17 cellular contexts compared by ENCODE assay signal in the genomic region with DNA sequence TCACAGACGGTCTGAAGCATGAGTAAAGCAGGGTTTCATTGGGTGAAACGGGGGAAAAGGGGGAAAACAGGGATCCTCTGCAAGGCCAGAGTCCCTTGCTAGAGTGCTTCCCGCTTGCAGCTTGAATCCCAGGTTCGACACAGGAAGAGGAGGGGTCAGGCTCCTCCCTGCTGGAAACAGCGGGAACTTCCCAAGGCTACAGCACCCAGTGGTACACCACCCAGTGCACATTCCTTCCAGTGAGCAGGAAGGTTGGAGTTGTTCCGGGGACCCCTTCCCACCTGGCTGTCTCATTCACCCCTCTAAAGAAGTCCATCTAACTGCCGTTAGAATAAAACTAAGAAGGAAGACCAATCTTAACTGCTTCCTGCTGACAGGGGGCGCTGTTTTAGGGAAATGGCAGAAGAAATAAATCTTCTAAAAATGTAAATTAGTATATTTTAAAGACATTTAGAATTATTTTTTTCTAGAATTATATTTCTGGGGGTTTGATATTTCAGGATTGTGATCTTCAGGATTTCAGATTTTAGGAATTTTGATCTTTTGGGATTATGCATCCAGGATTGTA.
DNase-seq lines count a peak whose midpoint lies in the region; ATAC-seq, FAIRE-seq and TF ChIP-seq lines count a peak whose summit lies in the region.
"Had no signal": no experiment of that assay in that cellular context is flagged by ENCODE, and none has a peak within 500 bp of the region (broad histone marks: within the 10 kb centered on the region; RNA-seq: fewer than 3 reads in every experiment).

No MANE protein-coding gene starts in this region.

- H3K27me3 ChIP-seq in HepG2 (ENCODE audit: control insufficient read depth in 1 of 2, insufficient read depth in 2 of 2, low read length in 2 of 2): no peaks in the 10 kb centered on the region
- no peaks in the 10 kb centered on the region for H3K27me3 ChIP-seq in right lobe of liver
- H3K27me3 ChIP-seq: ascending aorta, heart left ventricle had no signal

- FAIRE-seq in HepG2 (lab: Jason Lieb, UNC): no peak

- H3K4me3 Mint-ChIP-seq in type B pancreatic cell: no peak overlapping the region
- H3K4me3 Mint-ChIP-seq in activated T-helper 17 cell treated with anti-CD3 and anti-CD28 coated beads, Interleukin-2, amount 50 U/mL, for 72 hours: no peak overlapping the region
- H3K4me3 Mint-ChIP-seq: activated T-cell treated with anti-CD3 and anti-CD28 coated beads, Interleukin-2, amount 50 U/mL, for 24 hours; nephron progenitor cell had no signal

- no peak for TF ChIP-seq RAD21 in HepG2 (CRISPR knock-in tag; IDR thresholded peaks at IDR 0.05)

- no peak for TF ChIP-seq EP300 in HepG2 (IDR thresholded peaks at IDR 0.05; ENCODE audit: low read depth in 2 of 2, low read length in 2 of 2)
- TF ChIP-seq EP300 in HepG2 (CRISPR knock-in tag; IDR thresholded peaks at IDR 0.05; ENCODE audit: borderline replicate concordance): no peak

- H3K27ac ChIP-seq in HepG2 (ENCODE audit: extremely low read length, insufficient read depth, low read length) (no peak overlapping the region), right lobe of liver (no peak overlapping the region)
- H3K27ac ChIP-seq: ascending aorta, heart left ventricle, WERI-Rb-1 had no signal

- H3K36me3 ChIP-seq in HepG2 (replicated peaks in 1 of 2; ENCODE audit: control insufficient read depth in 1 of 2, insufficient read depth in 2 of 2, low read length in 2 of 2): no peaks in the 10 kb centered on the region
- no peaks in the 10 kb centered on the region for H3K36me3 ChIP-seq in right lobe of liver
- H3K36me3 ChIP-seq: ascending aorta, heart left ventricle, WERI-Rb-1 had no signal

- no peaks in the 10 kb centered on the region for H4K20me1 ChIP-seq in HepG2 (ENCODE audit: insufficient read depth, low read length)

- no peaks in the 10 kb centered on the region for H3K4me1 ChIP-seq in HepG2 (ENCODE audit: insufficient read depth, low read length)
- no peaks in the 10 kb centered on the region for H3K4me1 ChIP-seq in right lobe of liver
- H3K4me1 ChIP-seq: ascending aorta had no signal

- no peaks in the 10 kb centered on the region for H3K79me2 ChIP-seq in HepG2 (ENCODE audit: insufficient read depth, low read length)

- ATAC-seq in HepG2 (peak; percentile 63), right lobe of liver (no peak)
- no peak for ATAC-seq in activated T-helper 17 cell treated with anti-CD3 and anti-CD28 coated beads, Interleukin-2, amount 50 U/mL, for 72 hours (replicated peaks)
- ATAC-seq: heart left ventricle, left ventricle myocardium superior had no signal

- no peaks in the 10 kb centered on the region for H3K4me1 Mint-ChIP-seq in type B pancreatic cell (ENCODE audit: unreplicated experiment)
- no peaks in the 10 kb centered on the region for H3K4me1 Mint-ChIP-seq in activated T-helper 17 cell treated with anti-CD3 and anti-CD28 coated beads, Interleukin-2, amount 50 U/mL, for 72 hours

- POLR2A ChIA-PET in HepG2 (lab: Yijun Ruan, JAX): no interaction called here

- no peak for TF ChIP-seq POLR2A in HepG2 (IDR thresholded peaks at IDR 0.05; ENCODE audit: insufficient read depth in 1 of 2, low read depth in 2 of 2, low read length in 2 of 2)
- TF ChIP-seq POLR2A in right lobe of liver (IDR thresholded peaks at IDR 0.05): no peak

- intact Hi-C loops in HepG2 (cut with micrococcal nuclease; ENCODE audit: unreplicated experiment): loop anchor here (5.0 kb wide), 1 partner anchor 207 kb away; no protein-coding TSS in a partner anchor
- intact Hi-C loops in right lobe of liver (cut with DNase I): no loop called here

- BruUV-seq in HepG2 (replicated peaks; lab: Mats Ljungman, UMichigan): no TSS peak

- DNase-seq in HepG2 (ENCODE audit: low spot score): no peak
- no peak for DNase-seq in right lobe of liver
- peak; percentile 2 for DNase-seq in NCI-H69 (lab: John Stamatoyannopoulos, UW)
- DNase-seq in epithelial cell of proximal tubule (ENCODE audit: low read depth): no peak
- no peak for DNase-seq in type B pancreatic cell (ENCODE audit: extremely low spot score, unreplicated experiment)
- no peak for DNase-seq in D341Med (ENCODE audit: low spot score)
- DNase-seq in stimulated activated naive CD4-positive, alpha-beta T cell treated with Interleukin-2 at 50 U/mL for 16 hours (lab: John Stamatoyannopoulos, UW): no peak
- DNase-seq: activated T-cell treated with anti-CD3 and anti-CD28 coated beads, Interleukin-2, amount 50 U/mL, for 24 hours; effector CD8-positive, alpha-beta T cell; heart left ventricle; left ventricle myocardium superior; NCI-H1694; NCI-H748 treated with DMSO at 0.1 percent for 48 hours; nephron progenitor cell; WERI-Rb-1 had no signal

- TF ChIP-seq CTCF in HepG2 (CRISPR knock-in tag; IDR thresholded peaks at IDR 0.05) (0 out of 2 replicates have a peak, but pooled peaks have one; percentile 7), right lobe of liver (IDR thresholded peaks at IDR 0.05) (peak in 1 of 4 donors; percentile 19), epithelial cell of proximal tubule (conservative IDR thresholded peaks at IDR 0.05; ENCODE audit: low read depth, low read length) (peak; percentile 44), type B pancreatic cell (conservative IDR thresholded peaks at IDR 0.05) (peak; percentile 62)

- in situ Hi-C loops in HepG2 (cut with HindIII; ENCODE audit: extremely low pct_ligation_motif_present, low pct_unique_long_range_greater_than_20kb): no loop called here

- CTCF ChIA-PET in HepG2 (lab: Yijun Ruan, JAX; ENCODE audit: low intra/inter-chr PET ratio, low total read pairs): no interaction called here

- H3K9me3 ChIP-seq in HepG2 (ENCODE audit: low read length) (no peaks in the 10 kb centered on the region), right lobe of liver (no peaks in the 10 kb centered on the region)
- H3K9me3 ChIP-seq: ascending aorta, heart left ventricle had no signal

- peaks cover 16% of the 10 kb centered on the region for H3K9me3 Mint-ChIP-seq in type B pancreatic cell
- no peaks in the 10 kb centered on the region for H3K9me3 Mint-ChIP-seq in activated T-helper 17 cell treated with anti-CD3 and anti-CD28 coated beads, Interleukin-2, amount 50 U/mL, for 72 hours
- H3K9me3 Mint-ChIP-seq: activated T-cell treated with anti-CD3 and anti-CD28 coated beads, Interleukin-2, amount 50 U/mL, for 24 hours; nephron progenitor cell had no signal

- H3K9ac ChIP-seq in HepG2 (ENCODE audit: insufficient read depth, low read depth, low read length): no peak overlapping the region

- 12% methylated on average over 8 of the region's 8 CpGs for WGBS in HepG2 (ENCODE audit: low lambda C conversion rate)
- 65% methylated on average over 3 of the region's 8 CpGs for WGBS in right lobe of liver (ENCODE audit: insufficient coverage, low coverage, low lambda C conversion rate, missing lambda C conversion rate)

- no peak overlapping the region for H2AFZ ChIP-seq in HepG2 (ENCODE audit: low read length)

- H3K4me3 ChIP-seq in HepG2 (replicated peaks in 1 of 3; ENCODE audit: insufficient read depth in 1 of 3, low read depth in 2 of 3, low read length in 3 of 3) (no peak overlapping the region), right lobe of liver (no peak overlapping the region), epithelial cell of proximal tubule (ENCODE audit: low read depth, low read length) (no peak overlapping the region)
- H3K4me3 ChIP-seq: ascending aorta, heart left ventricle had no signal

- no peaks in the 10 kb centered on the region for H3K27me3 Mint-ChIP-seq in type B pancreatic cell
- H3K27me3 Mint-ChIP-seq in activated T-helper 17 cell treated with anti-CD3 and anti-CD28 coated beads, Interleukin-2, amount 50 U/mL, for 72 hours: peaks cover 5% of the 10 kb centered on the region

- H3K36me3 Mint-ChIP-seq in type B pancreatic cell: no peaks in the 10 kb centered on the region
- H3K36me3 Mint-ChIP-seq in activated T-helper 17 cell treated with anti-CD3 and anti-CD28 coated beads, Interleukin-2, amount 50 U/mL, for 72 hours (ENCODE audit: low read depth): no peaks in the 10 kb centered on the region

- H3K4me2 ChIP-seq in HepG2 (ENCODE audit: low read depth, low read length): no peak overlapping the region

- H3K27ac Mint-ChIP-seq in type B pancreatic cell: no peak overlapping the region
- no peak overlapping the region for H3K27ac Mint-ChIP-seq in activated T-helper 17 cell treated with anti-CD3 and anti-CD28 coated beads, Interleukin-2, amount 50 U/mL, for 72 hours
- H3K27ac Mint-ChIP-seq: activated T-cell treated with anti-CD3 and anti-CD28 coated beads, Interleukin-2, amount 50 U/mL, for 24 hours; nephron progenitor cell had no signal

TF ChIP-seq in HepG2, 621 proteins besides CTCF, POLR2A, EP300 and RAD21:
- 0 out of 2 replicates have a peak, but pooled peaks have one; percentile 14 for TF ChIP-seq GABPA (IDR thresholded peaks at IDR 0.05; ENCODE audit: low read depth, low read length)
- TF ChIP-seq GABPA (CRISPR knock-in tag; IDR thresholded peaks at IDR 0.05; ENCODE audit: low read depth): no peak
- no peak for TF ChIP-seq ZNF160 (CRISPR knock-in tag; IDR thresholded peaks at IDR 0.05)
- no peak for TF ChIP-seq NFE2 (CRISPR knock-in tag; IDR thresholded peaks at IDR 0.05)
